In the genomic region with DNA sequence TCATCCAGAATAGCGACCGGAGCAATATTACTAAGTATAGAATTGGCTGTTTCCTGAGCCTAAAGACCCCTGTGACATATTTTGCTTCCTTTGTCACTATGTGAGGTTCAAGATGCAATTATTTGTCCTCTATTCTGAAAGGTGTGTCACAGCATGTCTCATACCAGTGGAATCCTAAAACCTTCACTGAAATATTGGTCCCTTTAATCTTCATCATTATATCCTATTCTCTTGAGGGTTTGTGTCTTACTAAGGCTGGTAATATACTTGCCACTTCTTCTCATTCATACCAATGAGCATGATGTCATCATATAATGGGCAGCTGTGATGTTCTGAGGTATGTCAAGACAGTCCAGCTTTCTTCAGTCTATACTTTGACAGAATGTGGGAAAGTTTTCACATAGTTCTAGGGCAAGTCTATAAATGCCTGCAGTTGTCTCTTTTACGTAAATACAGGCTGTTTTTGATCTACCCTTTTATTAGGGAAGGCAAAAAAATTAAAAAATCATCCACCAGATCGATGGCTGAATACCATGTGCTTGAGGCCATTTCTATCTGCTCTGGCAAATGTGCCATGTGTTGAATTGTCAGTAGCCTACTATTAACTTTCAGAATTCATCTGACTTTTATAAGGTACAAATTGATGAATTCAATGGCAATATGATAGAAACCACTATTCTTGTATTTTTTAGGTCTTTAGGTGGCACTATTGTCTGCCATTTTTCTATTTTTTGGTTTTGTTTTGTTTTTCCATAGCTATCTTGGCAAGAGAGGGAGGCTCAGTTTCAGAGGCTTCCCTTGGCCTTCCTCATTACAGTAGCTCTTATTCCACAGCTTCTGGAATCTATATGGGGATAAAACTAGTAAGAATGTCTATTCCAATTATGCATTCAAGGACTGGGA, we compare ENCODE assay signal across 17 cellular contexts.
DNase-seq lines count a peak whose midpoint lies in the region; ATAC-seq, FAIRE-seq and TF ChIP-seq lines count a peak whose summit lies in the region.
"Had no signal": no experiment of that assay in that cellular context is flagged by ENCODE, and none has a peak within 500 bp of the region (broad histone marks: within the 10 kb centered on the region; RNA-seq: fewer than 3 reads in every experiment).

No MANE protein-coding gene starts in this region.

- H3K27me3 Mint-ChIP-seq in astrocyte (ENCODE audit: low read depth, unreplicated experiment): no peaks in the 10 kb centered on the region
- peaks cover 0 to 7% (median 0%) of the 10 kb centered on the region in 5 donors for H3K27me3 Mint-ChIP-seq in naive thymus-derived CD4-positive, alpha-beta T cell
- H3K27me3 Mint-ChIP-seq: stimulated activated naive CD8-positive, alpha-beta T cell treated with anti-CD3 and anti-CD28 coated beads, Interleukin-15, Interleukin-2, amounts not matched to agents 100 ng/mL and 50 ng/mL, for 24 hours had no signal

- intact Hi-C loops in kidney (cut with DNase I) (no loop called here), upper lobe of right lung (cut with DNase I) (no loop called here)
- intact Hi-C loops in naive thymus-derived CD4-positive, alpha-beta T cell (cut with micrococcal nuclease): no loop called here

- H3K4me1 Mint-ChIP-seq in astrocyte (ENCODE audit: low read depth, unreplicated experiment): peaks cover 20% of the 10 kb centered on the region
- H3K4me1 Mint-ChIP-seq in naive thymus-derived CD4-positive, alpha-beta T cell: no peaks in the 10 kb centered on the region

- H4K20me1 ChIP-seq in SK-N-SH (ENCODE audit: insufficient read depth) (no peaks in the 10 kb centered on the region), astrocyte (ENCODE audit: insufficient read depth, low read length) (no peaks in the 10 kb centered on the region)

- no peak overlapping the region for H3K4me3 Mint-ChIP-seq in astrocyte (ENCODE audit: unreplicated experiment)
- no peak overlapping the region for H3K4me3 Mint-ChIP-seq in naive thymus-derived CD4-positive, alpha-beta T cell
- H3K4me3 Mint-ChIP-seq: neural progenitor cell; stimulated activated naive CD8-positive, alpha-beta T cell treated with anti-CD3 and anti-CD28 coated beads, Interleukin-15, Interleukin-2, amounts not matched to agents 100 ng/mL and 50 ng/mL, for 24 hours had no signal

- H3K9ac ChIP-seq in SK-N-SH: no peak overlapping the region
- H3K9ac ChIP-seq in astrocyte (ENCODE audit: low read length): no peak overlapping the region
- H3K9ac ChIP-seq in kidney (ENCODE audit: low read length in 2 of 2): no peak overlapping the region
- H3K9ac ChIP-seq: neural progenitor cell had no signal

- TF ChIP-seq CTCF in SK-N-SH (IDR thresholded peaks at IDR 0.05): peak; percentile 45
- no peak for TF ChIP-seq CTCF in astrocyte (IDR thresholded peaks at IDR 0.05; ENCODE audit: insufficient read depth, low read depth, low read length)
- peak; percentile 26 for TF ChIP-seq CTCF in kidney (IDR thresholded peaks at IDR 0.05; ENCODE audit: borderline replicate concordance, extremely low read depth, insufficient read depth)
- TF ChIP-seq CTCF in upper lobe of right lung (IDR thresholded peaks at IDR 0.05): peak; percentile 29

- no peaks in the 10 kb centered on the region for H3K9me2 ChIP-seq in SK-N-SH

- H3K27ac Mint-ChIP-seq in astrocyte (ENCODE audit: unreplicated experiment): peak overlapping the region; percentile 69
- no peak overlapping the region for H3K27ac Mint-ChIP-seq in naive thymus-derived CD4-positive, alpha-beta T cell
- H3K27ac Mint-ChIP-seq: neural progenitor cell; stimulated activated naive CD8-positive, alpha-beta T cell treated with anti-CD3 and anti-CD28 coated beads, Interleukin-15, Interleukin-2, amounts not matched to agents 100 ng/mL and 50 ng/mL, for 24 hours had no signal

- H3K79me2 ChIP-seq in SK-N-SH (ENCODE audit: insufficient read depth) (no peaks in the 10 kb centered on the region), astrocyte (ENCODE audit: insufficient read depth, low read length) (no peaks in the 10 kb centered on the region)

- peak; percentile 56 for TF ChIP-seq RAD21 in SK-N-SH (IDR thresholded peaks at IDR 0.05; ENCODE audit: low read length)

- H3K9me3 ChIP-seq in SK-N-SH: no peaks in the 10 kb centered on the region
- H3K9me3 ChIP-seq in astrocyte (ENCODE audit: insufficient read depth, low read depth, low read length): no peaks in the 10 kb centered on the region
- H3K9me3 ChIP-seq in kidney (ENCODE audit: control insufficient read depth in 1 of 2, low read length in 2 of 2): no peaks in the 10 kb centered on the region
- no peaks in the 10 kb centered on the region for H3K9me3 ChIP-seq in upper lobe of right lung
- no peaks in the 10 kb centered on the region for H3K9me3 ChIP-seq in naive thymus-derived CD4-positive, alpha-beta T cell (ENCODE audit: control insufficient read depth in 2 of 3, low read length in 3 of 3)

- TF ChIP-seq EP300 in SK-N-SH (IDR thresholded peaks at IDR 0.05; ENCODE audit: borderline replicate concordance in 1 of 2, low read depth in 1 of 2, low read length in 1 of 2): no peak

- H2AFZ ChIP-seq in SK-N-SH (ENCODE audit: low read depth) (no peak overlapping the region), astrocyte (ENCODE audit: low read depth, low read length) (no peak overlapping the region)
- H2AFZ ChIP-seq: neural progenitor cell had no signal

- H3K27me3 ChIP-seq in SK-N-SH (ENCODE audit: insufficient read depth) (no peaks in the 10 kb centered on the region), astrocyte (ENCODE audit: insufficient read depth, low read length) (no peaks in the 10 kb centered on the region), upper lobe of right lung (no peaks in the 10 kb centered on the region)
- H3K27me3 ChIP-seq in naive thymus-derived CD4-positive, alpha-beta T cell (ENCODE audit: control insufficient read depth in 2 of 2, insufficient read depth in 2 of 2, low read length in 2 of 2): no peaks in the 10 kb centered on the region
- H3K27me3 ChIP-seq: neural progenitor cell had no signal

- WGBS in SK-N-SH (ENCODE audit: low lambda C conversion rate): 8% methylated on average over 4 of the region's 4 CpGs

- no peak for ATAC-seq in SK-N-SH treated with all-trans-retinoic acid at 6 μM for 48 hours
- no peak for ATAC-seq in upper lobe of right lung
- ATAC-seq in HG02870 (IDR thresholded peaks at IDR 0.05; ENCODE audit: unreplicated experiment): no peak
- ATAC-seq in naive thymus-derived CD4-positive, alpha-beta T cell: no peak

- H3K9me3 Mint-ChIP-seq in astrocyte (ENCODE audit: unreplicated experiment): peaks cover 6% of the 10 kb centered on the region
- H3K9me3 Mint-ChIP-seq in naive thymus-derived CD4-positive, alpha-beta T cell: peaks cover 0 to 7% (median 0%) of the 10 kb centered on the region in 11 donors

- no peak overlapping the region for H3K4me2 ChIP-seq in SK-N-SH
- no peak overlapping the region for H3K4me2 ChIP-seq in astrocyte (ENCODE audit: low read length)
- H3K4me2 ChIP-seq: neural progenitor cell had no signal

- CTCF ChIA-PET in SK-N-SH (lab: Yijun Ruan, JAX): interaction anchor here (0.6 to 1.6 kb wide), 5 partner anchors 10 to 742 kb away, joined by 3 to 4 read pairs (median 3); no protein-coding TSS in a partner anchor
- CTCF ChIA-PET in naive thymus-derived CD4-positive, alpha-beta T cell (lab: Charles Lee): no interaction called here

- POLR2A ChIA-PET in SK-N-SH (lab: Yijun Ruan, JAX): no interaction called here
- POLR2A ChIA-PET in naive thymus-derived CD4-positive, alpha-beta T cell (lab: Charles Lee): no interaction called here

- FAIRE-seq in astrocyte (lab: Jason Lieb, UNC) (no peak), kidney (lab: Jason Lieb, UNC) (peak; percentile 21)
- FAIRE-seq: A204.1, bronchial epithelial cell had no signal

- no peak overlapping the region for H3K4me3 ChIP-seq in SK-N-SH (ENCODE audit: low read depth in 2 of 2, low read length in 1 of 2)
- no peak overlapping the region for H3K4me3 ChIP-seq in astrocyte (ENCODE audit: insufficient read depth, low read depth, low read length)
- no peak overlapping the region for H3K4me3 ChIP-seq in kidney (ENCODE audit: low read length in 2 of 2)
- H3K4me3 ChIP-seq in upper lobe of right lung: no peak overlapping the region
- no peak overlapping the region for H3K4me3 ChIP-seq in naive thymus-derived CD4-positive, alpha-beta T cell (ENCODE audit: low read length)
- H3K4me3 ChIP-seq: lung, neural progenitor cell, SK-N-MC had no signal

- no peaks in the 10 kb centered on the region for H3K36me3 Mint-ChIP-seq in astrocyte (ENCODE audit: low read depth, unreplicated experiment)
- no peaks in the 10 kb centered on the region for H3K36me3 Mint-ChIP-seq in naive thymus-derived CD4-positive, alpha-beta T cell
- H3K36me3 Mint-ChIP-seq: neural progenitor cell had no signal

- H3K4me1 ChIP-seq in SK-N-SH (ENCODE audit: control insufficient read depth in 1 of 2, insufficient read depth in 2 of 2, low read depth in 1 of 2, low read length in 1 of 2): no peaks in the 10 kb centered on the region
- no peaks in the 10 kb centered on the region for H3K4me1 ChIP-seq in astrocyte (ENCODE audit: insufficient read depth, low read length)
- no peaks in the 10 kb centered on the region for H3K4me1 ChIP-seq in kidney (ENCODE audit: control insufficient read depth in 1 of 2, insufficient read depth in 1 of 2, low read depth in 1 of 2, low read length in 2 of 2)
- H3K4me1 ChIP-seq in upper lobe of right lung: no peaks in the 10 kb centered on the region
- no peaks in the 10 kb centered on the region for H3K4me1 ChIP-seq in naive thymus-derived CD4-positive, alpha-beta T cell (ENCODE audit: control insufficient read depth in 2 of 2, insufficient read depth in 2 of 2, low read length in 2 of 2)
- H3K4me1 ChIP-seq: neural progenitor cell had no signal

- no peaks in the 10 kb centered on the region for H3F3A ChIP-seq in SK-N-SH (replicated peaks; ENCODE audit: insufficient read depth)

- H3K27ac ChIP-seq in SK-N-SH (ENCODE audit: low read depth in 2 of 2, low read length in 1 of 2) (no peak overlapping the region), astrocyte (ENCODE audit: low read depth, low read length) (no peak overlapping the region), kidney (ENCODE audit: low read depth in 2 of 2, low read length in 2 of 2) (no peak overlapping the region), upper lobe of right lung (no peak overlapping the region)
- H3K27ac ChIP-seq in naive thymus-derived CD4-positive, alpha-beta T cell (ENCODE audit: low read depth, low read length): no peak overlapping the region
- H3K27ac ChIP-seq: HL-60, neural progenitor cell, SK-N-MC, WERI-Rb-1 had no signal

- no peaks in the 10 kb centered on the region for H3K36me3 ChIP-seq in SK-N-SH (replicated peaks in 1 of 2; ENCODE audit: control insufficient read depth in 1 of 2, insufficient read depth in 2 of 2, low read length in 1 of 2)
- H3K36me3 ChIP-seq in astrocyte (ENCODE audit: insufficient read depth, low read length): no peaks in the 10 kb centered on the region
- H3K36me3 ChIP-seq in kidney (ENCODE audit: control insufficient read depth in 1 of 2, insufficient read depth in 2 of 2, low read length in 2 of 2): no peaks in the 10 kb centered on the region
- H3K36me3 ChIP-seq in upper lobe of right lung: no peaks in the 10 kb centered on the region
- no peaks in the 10 kb centered on the region for H3K36me3 ChIP-seq in naive thymus-derived CD4-positive, alpha-beta T cell (ENCODE audit: control insufficient read depth in 2 of 3, insufficient read depth in 3 of 3, low read length in 3 of 3)
- H3K36me3 ChIP-seq: neural progenitor cell, WERI-Rb-1 had no signal

- no peak for DNase-seq in SK-N-SH
- DNase-seq in astrocyte (ENCODE audit: low read depth): peak; percentile 49
- DNase-seq in kidney: no peak
- no peak for DNase-seq in upper lobe of right lung
- DNase-seq in NCI-H82 (lab: John Stamatoyannopoulos, UW): no peak
- no peak for DNase-seq in naive thymus-derived CD4-positive, alpha-beta T cell
- DNase-seq: activated naive CD4-positive, alpha-beta T cell treated with Interleukin-2 at 50 U/mL for 16 hours; WERI-Rb-1 had no signal
